In genomic region chr11:4511846-4512245, GRCh38 we compare ENCODE assay signal across 21 cellular contexts. TPM values are rescaled to one million over a fixed set of nuclear protein-coding genes. Genes with fewer than 3 reads are reported as not detected.
"Had no signal": no experiment of that assay in that cellular context is flagged by ENCODE, and none has a peak within 500 bp of the region (broad histone marks: within the 10 kb centered on the region; RNA-seq: fewer than 3 reads in every experiment).

No MANE protein-coding gene starts in this region.

- H3K27ac ChIP-seq: tibial nerve had no signal

- H3K36me3 ChIP-seq: esophagus muscularis mucosa, tibial nerve had no signal

- H3K4me1 ChIP-seq: tibial nerve had no signal

- DNase-seq: activated CD4-positive, alpha-beta T cell treated with anti-CD3 and anti-CD28 coated beads, Interleukin-2, amount 10 ng/mL, durations not matched to agents 7 days and 5 days; activated CD8-positive, alpha-beta memory T cell treated with anti-CD3 and anti-CD28 coated beads, Interleukin-2, amount 50 U/mL, for 48 hours; activated CD8-positive, alpha-beta T cell treated with anti-CD3 and anti-CD28 coated beads, Interleukin-2, amount 10 ng/mL, durations not matched to agents 7 days and 5 days; activated effector memory CD4-positive, alpha-beta T cell treated with anti-CD3 and anti-CD28 coated beads, Interleukin-2, amount 50 U/mL, for 16 hours; activated naive CD4-positive, alpha-beta T cell treated with anti-CD3 and anti-CD28 coated beads, Interleukin-2, amount 50 U/mL, for 16 hours; activated T-cell treated with anti-CD3 and anti-CD28 coated beads, Interleukin-2, amount 50 U/mL, for 72 hours; effector CD8-positive, alpha-beta T cell; islet precursor cell; left colon; posterior cingulate gyrus; stimulated activated CD4-positive, alpha-beta T cell treated with anti-CD3 and anti-CD28 coated beads, Interleukin-2, amount 100 ng/mL, for 24 hours; stimulated activated naive CD4-positive, alpha-beta T cell treated with Interleukin-2 at 50 U/mL for 16 hours; T-helper 1 cell; T1000 had no signal

- H3K27me3 ChIP-seq: esophagus muscularis mucosa, tibial nerve had no signal

- ATAC-seq: activated CD8-positive, alpha-beta T cell treated with anti-CD3 and anti-CD28 coated beads, Interleukin-2, amount 10 ng/mL, durations not matched to agents 7 days and 5 days; activated T-cell treated with anti-CD3 and anti-CD28 coated beads, Interleukin-2, amount 50 U/mL, for 72 hours; left colon had no signal

- H3K9me3 ChIP-seq: esophagus muscularis mucosa, tibial nerve had no signal

- H3K4me3 ChIP-seq: esophagus muscularis mucosa, tibial nerve had no signal

RNA-seq across cellular contexts. Expression of gene OR52K1, which starts 29.4 kb away (rescaled TPM):
- total RNA-seq: activated CD4-positive, alpha-beta T cell treated with anti-CD3 and anti-CD28 coated beads, Interleukin-2, amount 10 ng/mL, durations not matched to agents 7 days and 5 days; activated CD8-positive, alpha-beta T cell treated with anti-CD3 and anti-CD28 coated beads, Interleukin-2, amount 10 ng/mL, durations not matched to agents 7 days and 5 days; activated T-cell treated with anti-CD3 and anti-CD28 coated beads, Interleukin-2, amount 50 U/mL, for 72 hours; chondrocyte; glomerular endothelial cell; left colon; lung microvascular endothelial cell; mesothelial cell of epicardium; tibial nerve had no signal

RNA-seq across cellular contexts. Expression of gene OR52M1, which starts 33.1 kb away (rescaled TPM):
- total RNA-seq: activated CD4-positive, alpha-beta T cell treated with anti-CD3 and anti-CD28 coated beads, Interleukin-2, amount 10 ng/mL, durations not matched to agents 7 days and 5 days; activated CD8-positive, alpha-beta T cell treated with anti-CD3 and anti-CD28 coated beads, Interleukin-2, amount 10 ng/mL, durations not matched to agents 7 days and 5 days; activated T-cell treated with anti-CD3 and anti-CD28 coated beads, Interleukin-2, amount 50 U/mL, for 72 hours; chondrocyte; esophagus muscularis mucosa; glomerular endothelial cell; left colon; lung microvascular endothelial cell; mesothelial cell of epicardium; subcutaneous adipose tissue; tibial nerve had no signal
